ENCODE assay signal across 17 cellular contexts in the genomic region with DNA sequence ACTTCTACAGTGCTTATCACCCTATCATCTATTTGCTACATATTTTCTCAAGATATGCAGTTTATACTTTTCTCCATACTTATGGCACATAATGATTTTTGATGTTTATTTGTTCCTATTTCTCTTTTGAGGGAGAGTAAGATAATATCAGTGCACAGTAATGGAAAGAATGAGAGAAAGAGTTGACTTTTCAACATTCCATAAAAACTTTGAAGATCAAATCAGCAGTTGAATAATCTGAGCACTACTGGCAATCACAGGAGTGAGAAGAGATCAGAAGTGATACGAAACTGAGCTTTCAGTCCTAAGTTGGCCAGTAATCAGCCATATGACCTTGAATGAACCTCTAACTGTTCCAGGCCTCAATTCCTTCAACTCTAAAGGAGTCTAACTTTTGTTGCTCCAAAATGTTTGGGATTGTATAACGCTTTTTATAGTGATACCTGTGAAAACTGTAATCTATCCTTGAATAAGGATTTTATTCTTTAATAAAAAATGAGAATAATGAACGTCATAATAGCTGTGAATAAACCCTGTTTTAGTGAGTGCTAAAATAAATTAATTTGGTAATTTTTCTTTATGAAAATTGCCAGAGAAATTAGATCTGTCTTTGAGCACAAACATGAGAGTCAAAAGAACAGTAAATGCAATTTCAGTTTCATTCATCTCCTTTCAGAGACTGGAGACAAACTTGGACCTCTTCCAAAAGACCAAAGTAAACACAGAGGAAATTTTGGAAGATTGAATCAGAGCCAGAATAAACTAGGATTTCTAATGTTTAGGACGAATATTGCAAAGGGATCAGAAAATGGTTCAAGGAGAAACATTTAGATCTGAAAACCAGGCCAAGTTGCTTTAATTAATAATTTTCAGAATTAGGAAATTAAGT.
DNase-seq lines count a peak whose midpoint lies in the region; ATAC-seq and TF ChIP-seq lines count a peak whose summit lies in the region.
"Had no signal": no experiment of that assay in that cellular context is flagged by ENCODE, and none has a peak within 500 bp of the region (broad histone marks: within the 10 kb centered on the region; RNA-seq: fewer than 3 reads in every experiment).

No MANE protein-coding gene starts in this region.

- intact Hi-C loops in gastrocnemius medialis (cut with DNase I; ENCODE audit: low total_unique reads) = no loop called here

- no peaks in the 10 kb centered on the region for H3K27me3 ChIP-seq in gastrocnemius medialis
- H3K27me3 ChIP-seq: BE2C had no signal

- no peak for TF ChIP-seq CTCF in gastrocnemius medialis (IDR thresholded peaks at IDR 0.05 in 4 of 5, conservative IDR thresholded peaks at IDR 0.05 in 1 of 5)

- no peak for TF ChIP-seq POLR2A in gastrocnemius medialis (IDR thresholded peaks at IDR 0.05)

- no peak overlapping the region for H3K27ac ChIP-seq in gastrocnemius medialis
- H3K27ac ChIP-seq: WERI-Rb-1 had no signal

- no peak overlapping the region for H3K4me3 Mint-ChIP-seq in activated T-cell treated with anti-CD3 and anti-CD28 coated beads, Interleukin-2, amount 50 U/mL, for 72 hours
- H3K4me3 Mint-ChIP-seq: activated naive CD4-positive, alpha-beta T cell treated with anti-CD3 and anti-CD28 coated beads for 36 hours; brain; H9; mesothelial cell of epicardium had no signal

- H3K27me3 Mint-ChIP-seq in activated T-cell treated with anti-CD3 and anti-CD28 coated beads, Interleukin-2, amount 50 U/mL, for 72 hours (ENCODE audit: low read depth) = no peaks in the 10 kb centered on the region

- no peaks in the 10 kb centered on the region for H3K36me3 Mint-ChIP-seq in activated T-cell treated with anti-CD3 and anti-CD28 coated beads, Interleukin-2, amount 50 U/mL, for 72 hours (ENCODE audit: insufficient read depth in 2 of 2)
- H3K36me3 Mint-ChIP-seq: brain, mesothelial cell of epicardium had no signal

- DNase-seq in NCI-H2081 treated with DMSO at 0.1 percent for 48 hours (lab: John Stamatoyannopoulos, UW) (peak; percentile 12), SHP77 treated with DMSO at 0.1 percent for 48 hours (lab: John Stamatoyannopoulos, UW) (peak; percentile 58), left lobe of liver (ENCODE audit: low spot score) (no peak), gastrocnemius medialis (no peak)
- no peak for DNase-seq in activated T-cell treated with anti-CD3 and anti-CD28 coated beads, Interleukin-2, amount 50 U/mL, for 72 hours
- no peak for DNase-seq in stimulated activated CD4-positive, alpha-beta T cell treated with anti-CD3 and anti-CD28 coated beads, Interleukin-4, amount 100 ng/mL, for 4 hours
- DNase-seq: activated naive CD4-positive, alpha-beta T cell treated with anti-CD3 and anti-CD28 coated beads for 36 hours; BE2C; effector CD8-positive, alpha-beta T cell; H9; NCI-H1436 treated with DMSO at 0.1 percent for 48 hours; nucleus accumbens; substantia nigra; WERI-Rb-1 had no signal

- in situ Hi-C loops in gastrocnemius medialis (cut with MboI; ENCODE audit: low sequenced_read_pairs in 4 of 4) = no loop called here

- peak; percentile 45 for ATAC-seq in HG02588 (IDR thresholded peaks at IDR 0.05; ENCODE audit: unreplicated experiment)
- ATAC-seq in left lobe of liver = peak; percentile 68
- no peak for ATAC-seq in activated T-cell treated with anti-CD3 and anti-CD28 coated beads, Interleukin-2, amount 50 U/mL, for 72 hours (replicated peaks in 1 of 2)
- no peak for ATAC-seq in gastrocnemius medialis

- no peak overlapping the region for H3K4me3 ChIP-seq in gastrocnemius medialis

- H3K36me3 ChIP-seq in gastrocnemius medialis = no peaks in the 10 kb centered on the region
- H3K36me3 ChIP-seq: BE2C, WERI-Rb-1 had no signal

- H3K27ac Mint-ChIP-seq in activated T-cell treated with anti-CD3 and anti-CD28 coated beads, Interleukin-2, amount 50 U/mL, for 72 hours = no peak overlapping the region
- H3K27ac Mint-ChIP-seq: activated naive CD4-positive, alpha-beta T cell treated with anti-CD3 and anti-CD28 coated beads for 36 hours; brain; H9; mesothelial cell of epicardium had no signal

- peaks cover 0 to 11% of the 10 kb centered on the region in 2 donors for H3K4me1 ChIP-seq in gastrocnemius medialis
- H3K4me1 ChIP-seq: BE2C had no signal

- H3K4me1 Mint-ChIP-seq in activated T-cell treated with anti-CD3 and anti-CD28 coated beads, Interleukin-2, amount 50 U/mL, for 72 hours (ENCODE audit: low read depth) = no peaks in the 10 kb centered on the region
- H3K4me1 Mint-ChIP-seq: H9 had no signal

- H3K9me3 Mint-ChIP-seq in activated T-cell treated with anti-CD3 and anti-CD28 coated beads, Interleukin-2, amount 50 U/mL, for 72 hours = no peaks in the 10 kb centered on the region
- H3K9me3 Mint-ChIP-seq: activated naive CD4-positive, alpha-beta T cell treated with anti-CD3 and anti-CD28 coated beads for 36 hours; brain; H9; mesothelial cell of epicardium had no signal

- no peaks in the 10 kb centered on the region for H3K9me3 ChIP-seq in gastrocnemius medialis
- H3K9me3 ChIP-seq: BE2C had no signal

Comparison
In these comparisons a context has a peak if more than half of its experiments do, and no peak if none do; other contexts are left out.
1. ATAC-seq: peak in HG02588 (single experiment) and left lobe of liver (single experiment); none in activated T-cell treated with anti-CD3 and anti-CD28 coated beads, Interleukin-2, amount 50 U/mL, for 72 hours (0 of 2) and gastrocnemius medialis (0 of 2).
2. DNase-seq: peak in NCI-H2081 treated with DMSO at 0.1 percent for 48 hours (single experiment) and SHP77 treated with DMSO at 0.1 percent for 48 hours (single experiment); none in left lobe of liver (single experiment), activated T-cell treated with anti-CD3 and anti-CD28 coated beads, Interleukin-2, amount 50 U/mL, for 72 hours (0 of 2), gastrocnemius medialis (0 of 2) and stimulated activated CD4-positive, alpha-beta T cell treated with anti-CD3 and anti-CD28 coated beads, Interleukin-4, amount 100 ng/mL, for 4 hours (0 of 2).